ENCODE assay signal across 8 cellular contexts in genomic region chr19:27891411-27891810, GRCh38.
"Had no signal": no experiment of that assay in that cellular context is flagged by ENCODE, and none has a peak within 500 bp of the region (broad histone marks: within the 10 kb centered on the region; RNA-seq: fewer than 3 reads in every experiment).

No MANE protein-coding gene starts in this region.

- FAIRE-seq: G401.6, GM12878, GM12891, GM12892, GM18507, GM19239 had no signal

- DNase-seq: GDM1, GF-D8 had no signal

- ATAC-seq: GM12878 had no signal
